In the genomic region with DNA sequence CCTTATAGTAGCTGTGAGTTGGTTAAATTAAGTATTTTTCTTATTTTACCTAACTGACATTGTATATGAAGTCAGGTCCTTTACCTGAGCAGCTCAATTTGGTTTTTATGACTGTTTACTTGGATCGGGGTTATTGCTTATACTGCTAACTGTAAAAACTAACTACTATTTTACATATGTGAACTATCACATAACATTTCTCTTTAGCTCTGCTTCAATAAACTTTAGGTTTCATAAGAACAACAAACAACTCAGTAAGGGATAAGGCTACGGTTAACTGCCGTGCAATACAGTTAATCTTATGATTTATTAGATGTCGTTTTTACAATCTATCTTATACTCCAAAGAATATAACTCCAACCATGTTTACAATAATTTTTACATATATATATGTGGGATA, we compare ENCODE assay signal across 1 cellular context.
TF ChIP-seq lines count a peak whose summit lies in the region.

No MANE protein-coding gene starts in this region.

TF ChIP-seq in HEK293, 187 proteins besides CTCF, POLR2A, EP300 and RAD21 (continued from another document):
- TF ChIP-seq ZNF692 (tag by site-specific recombination; IDR thresholded peaks at IDR 0.05) (no peak), ZNF707 (tag by site-specific recombination; IDR thresholded peaks at IDR 0.05) (no peak)
